9 cellular contexts compared by ENCODE assay signal in genomic region chr5:92945630-92946097, GRCh38.
A peak's percentile ranks its signal among the peaks of the same experiment; 100 is the strongest.
DNase-seq lines count a peak whose midpoint lies in the region; ATAC-seq and TF ChIP-seq lines count a peak whose summit lies in the region.
"Had no signal": no experiment of that assay in that cellular context is flagged by ENCODE, and none has a peak within 500 bp of the region (broad histone marks: within the 10 kb centered on the region; RNA-seq: fewer than 3 reads in every experiment).

No MANE protein-coding gene starts in this region.

- no peak overlapping the region for H3K27ac Mint-ChIP-seq in WTC11

- no peaks in the 10 kb centered on the region for H3K36me3 Mint-ChIP-seq in WTC11

- no peaks in the 10 kb centered on the region for H3K9me3 ChIP-seq in colonic mucosa

- no peaks in the 10 kb centered on the region for H3K27me3 ChIP-seq in colonic mucosa

- CTCF ChIA-PET in WTC11 (lab: Charles Lee) = no interaction called here

- intact Hi-C loops in colonic mucosa (cut with DNase I) = no loop called here

- H3K4me1 Mint-ChIP-seq in WTC11 = peaks cover 7% of the 10 kb centered on the region

- TF ChIP-seq CTCF in WTC11 (IDR thresholded peaks at IDR 0.05) = no peak
- no peak for TF ChIP-seq CTCF in colonic mucosa (IDR thresholded peaks at IDR 0.05)

- H3K27me3 Mint-ChIP-seq in WTC11 (ENCODE audit: low read depth) = no peaks in the 10 kb centered on the region

- POLR2A ChIA-PET in WTC11 (lab: Charles Lee) = no interaction called here

- no peak overlapping the region for H3K9ac ChIP-seq in colonic mucosa (ENCODE audit: low read depth in 2 of 2, low read length in 2 of 2)

- H3K4me3 Mint-ChIP-seq in WTC11 = no peak overlapping the region

- no peak overlapping the region for H3K27ac ChIP-seq in colonic mucosa

- ATAC-seq in HG02759 (IDR thresholded peaks at IDR 0.05; ENCODE audit: unreplicated experiment) (peak; percentile 74), WTC11 (peak; percentile 43), HG02885 (IDR thresholded peaks at IDR 0.05; ENCODE audit: poor library complexity, unreplicated experiment) (no peak)

- in situ Hi-C loops in ACHN (cut with HindIII; ENCODE audit: low pct_ligation_motif_present, low pct_unique_long_range_greater_than_20kb, low sequenced_read_pairs) = no loop called here

- H3K9me3 Mint-ChIP-seq in WTC11 = peaks cover 23% of the 10 kb centered on the region

- DNase-seq in ACHN (peak; percentile 28), WTC11 (ENCODE audit: low spot score) (no peak), kidney tubule cell (ENCODE audit: low spot score) (peak; percentile 55), colonic mucosa (no peak), iPS-NIHi7 (ENCODE audit: extremely low spot score) (no peak)
- DNase-seq in effector CD4-positive, alpha-beta T cell = no peak
- DNase-seq: NCI-H2171 had no signal

- H3K4me1 ChIP-seq in colonic mucosa = no peaks in the 10 kb centered on the region

- no peaks in the 10 kb centered on the region for H3K36me3 ChIP-seq in colonic mucosa

- no peak overlapping the region for H3K4me3 ChIP-seq in colonic mucosa

TF ChIP-seq in WTC11, 78 proteins besides CTCF, POLR2A, EP300 and RAD21:
- TF ChIP-seq AFF4 (CRISPR knock-in tag; IDR thresholded peaks at IDR 0.05; ENCODE audit: borderline replicate concordance) (no peak), GRHL2 (CRISPR knock-in tag; IDR thresholded peaks at IDR 0.05; ENCODE audit: insufficient replicate concordance, severe bottlenecking) (no peak), E2F4 (CRISPR knock-in tag; IDR thresholded peaks at IDR 0.05; ENCODE audit: borderline replicate concordance, low read depth) (no peak), ZNF512 (CRISPR knock-in tag; IDR thresholded peaks at IDR 0.05; ENCODE audit: borderline replicate concordance) (no peak), FOXP4 (CRISPR knock-in tag; IDR thresholded peaks at IDR 0.05) (no peak), HMGXB4 (CRISPR knock-in tag; IDR thresholded peaks at IDR 0.05) (no peak), ELF4 (CRISPR knock-in tag; IDR thresholded peaks at IDR 0.05; ENCODE audit: low read depth) (no peak), JUN (CRISPR knock-in tag; IDR thresholded peaks at IDR 0.05) (no peak)

Comparison
In these comparisons a context has a peak if more than half of its experiments do, and no peak if none do; other contexts are left out.
1. DNase-seq: peak in ACHN (single experiment) and kidney tubule cell (single experiment); none in WTC11 (single experiment), effector CD4-positive, alpha-beta T cell (single experiment), colonic mucosa (single experiment) and iPS-NIHi7 (single experiment).